2 cellular contexts compared by ENCODE assay signal in the genomic region with DNA sequence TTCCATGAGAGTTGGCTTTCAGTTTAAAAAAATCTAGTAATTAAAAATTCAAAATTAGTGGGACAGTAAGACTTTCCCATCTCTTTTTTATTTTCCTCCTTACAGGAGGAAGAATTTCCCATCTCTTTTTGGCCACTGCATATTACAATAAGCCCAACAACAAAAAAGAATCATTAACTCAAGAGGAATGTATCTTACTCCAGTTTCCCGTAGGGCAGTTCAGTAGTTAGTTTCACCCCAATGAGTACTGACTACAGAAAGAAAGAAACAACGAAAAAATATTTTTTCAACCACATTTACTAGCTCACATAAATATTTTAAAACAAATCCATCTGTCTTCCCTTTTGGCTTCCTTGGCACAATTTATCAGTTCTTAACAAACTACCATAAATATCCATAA.
TF ChIP-seq lines count a peak whose summit lies in the region.

No MANE protein-coding gene starts in this region.

TF ChIP-seq in liver, 16 proteins besides CTCF, POLR2A, EP300 and RAD21:
- TF ChIP-seq HNF4A (conservative IDR thresholded peaks at IDR 0.05) (peak in 1 of 2 donors; percentile 4), NR2F2 (IDR thresholded peaks at IDR 0.05) (no peak), FOXA1 (IDR thresholded peaks at IDR 0.05) (no peak), EGR1 (IDR thresholded peaks at IDR 0.05; ENCODE audit: low read depth in 2 of 2) (no peak), JUND (IDR thresholded peaks at IDR 0.05) (no peak), TAF1 (conservative IDR thresholded peaks at IDR 0.05) (no peak), FOXA2 (IDR thresholded peaks at IDR 0.05) (no peak), GABPA (IDR thresholded peaks at IDR 0.05 in 1 of 2, conservative IDR thresholded peaks at IDR 0.05 in 1 of 2) (no peak), HNF4G (IDR thresholded peaks at IDR 0.05) (no peak), SP1 (IDR thresholded peaks at IDR 0.05) (peak; percentile 14)
- TF ChIP-seq, protein P1, sequence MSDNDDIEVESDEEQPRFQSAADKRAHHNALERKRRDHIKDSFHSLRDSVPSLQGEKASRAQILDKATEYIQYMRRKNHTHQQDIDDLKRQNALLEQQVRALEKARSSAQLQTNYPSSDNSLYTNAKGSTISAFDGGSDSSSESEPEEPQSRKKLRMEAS (IDR thresholded peaks at IDR 0.05), result no peak
- TF ChIP-seq, protein P2, sequence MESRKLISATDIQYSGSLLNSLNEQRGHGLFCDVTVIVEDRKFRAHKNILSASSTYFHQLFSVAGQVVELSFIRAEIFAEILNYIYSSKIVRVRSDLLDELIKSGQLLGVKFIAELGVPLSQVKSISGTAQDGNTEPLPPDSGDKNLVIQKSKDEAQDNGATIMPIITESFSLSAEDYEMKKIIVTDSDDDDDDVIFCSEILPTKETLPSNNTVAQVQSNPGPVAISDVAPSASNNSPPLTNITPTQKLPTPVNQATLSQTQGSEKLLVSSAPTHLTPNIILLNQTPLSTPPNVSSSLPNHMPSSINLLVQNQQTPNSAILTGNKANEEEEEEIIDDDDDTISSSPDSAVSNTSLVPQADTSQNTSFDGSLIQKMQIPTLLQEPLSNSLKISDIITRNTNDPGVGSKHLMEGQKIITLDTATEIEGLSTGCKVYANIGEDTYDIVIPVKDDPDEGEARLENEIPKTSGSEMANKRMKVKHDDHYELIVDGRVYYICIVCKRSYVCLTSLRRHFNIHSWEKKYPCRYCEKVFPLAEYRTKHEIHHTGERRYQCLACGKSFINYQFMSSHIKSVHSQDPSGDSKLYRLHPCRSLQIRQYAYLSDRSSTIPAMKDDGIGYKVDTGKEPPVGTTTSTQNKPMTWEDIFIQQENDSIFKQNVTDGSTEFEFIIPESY (IDR thresholded peaks at IDR 0.05), result no peak
- TF ChIP-seq, protein P3, sequence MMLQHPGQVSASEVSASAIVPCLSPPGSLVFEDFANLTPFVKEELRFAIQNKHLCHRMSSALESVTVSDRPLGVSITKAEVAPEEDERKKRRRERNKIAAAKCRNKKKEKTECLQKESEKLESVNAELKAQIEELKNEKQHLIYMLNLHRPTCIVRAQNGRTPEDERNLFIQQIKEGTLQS (IDR thresholded peaks at IDR 0.05), result no peak

TF ChIP-seq in HepG2, 621 proteins besides CTCF, POLR2A, EP300 and RAD21:
- TF ChIP-seq DR1 (CRISPR knock-in tag; IDR thresholded peaks at IDR 0.05), result no peak
- no peak for TF ChIP-seq TGIF2 (CRISPR knock-in tag; IDR thresholded peaks at IDR 0.05)
- no peak for TF ChIP-seq CBX5 (CRISPR knock-in tag; IDR thresholded peaks at IDR 0.05; ENCODE audit: borderline replicate concordance)
- no peak for TF ChIP-seq PRMT3 (CRISPR knock-in tag; IDR thresholded peaks at IDR 0.05; ENCODE audit: borderline replicate concordance, low read depth)
- no peak for TF ChIP-seq ZNF143 (CRISPR knock-in tag; IDR thresholded peaks at IDR 0.05)
- TF ChIP-seq, protein P4, sequence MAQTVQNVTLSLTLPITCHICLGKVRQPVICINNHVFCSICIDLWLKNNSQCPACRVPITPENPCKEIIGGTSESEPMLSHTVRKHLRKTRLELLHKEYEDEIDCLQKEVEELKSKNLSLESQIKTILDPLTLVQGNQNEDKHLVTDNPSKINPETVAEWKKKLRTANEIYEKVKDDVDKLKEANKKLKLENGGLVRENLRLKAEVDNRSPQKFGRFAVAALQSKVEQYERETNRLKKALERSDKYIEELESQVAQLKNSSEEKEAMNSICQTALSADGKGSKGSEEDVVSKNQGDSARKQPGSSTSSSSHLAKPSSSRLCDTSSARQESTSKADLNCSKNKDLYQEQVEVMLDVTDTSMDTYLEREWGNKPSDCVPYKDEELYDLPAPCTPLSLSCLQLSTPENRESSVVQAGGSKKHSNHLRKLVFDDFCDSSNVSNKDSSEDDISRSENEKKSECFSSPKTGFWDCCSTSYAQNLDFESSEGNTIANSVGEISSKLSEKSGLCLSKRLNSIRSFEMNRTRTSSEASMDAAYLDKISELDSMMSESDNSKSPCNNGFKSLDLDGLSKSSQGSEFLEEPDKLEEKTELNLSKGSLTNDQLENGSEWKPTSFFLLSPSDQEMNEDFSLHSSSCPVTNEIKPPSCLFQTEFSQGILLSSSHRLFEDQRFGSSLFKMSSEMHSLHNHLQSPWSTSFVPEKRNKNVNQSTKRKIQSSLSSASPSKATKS (CRISPR knock-in tag; IDR thresholded peaks at IDR 0.05), result no peak
- no peak for TF ChIP-seq JUND (CRISPR knock-in tag; IDR thresholded peaks at IDR 0.05)
- TF ChIP-seq, protein P5, sequence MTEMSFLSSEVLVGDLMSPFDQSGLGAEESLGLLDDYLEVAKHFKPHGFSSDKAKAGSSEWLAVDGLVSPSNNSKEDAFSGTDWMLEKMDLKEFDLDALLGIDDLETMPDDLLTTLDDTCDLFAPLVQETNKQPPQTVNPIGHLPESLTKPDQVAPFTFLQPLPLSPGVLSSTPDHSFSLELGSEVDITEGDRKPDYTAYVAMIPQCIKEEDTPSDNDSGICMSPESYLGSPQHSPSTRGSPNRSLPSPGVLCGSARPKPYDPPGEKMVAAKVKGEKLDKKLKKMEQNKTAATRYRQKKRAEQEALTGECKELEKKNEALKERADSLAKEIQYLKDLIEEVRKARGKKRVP (CRISPR knock-in tag; IDR thresholded peaks at IDR 0.05), result no peak
TF ChIP-seq in HepG2: peak in this region for 0.
